ENCODE assay signal across 30 cellular contexts in the genomic region with DNA sequence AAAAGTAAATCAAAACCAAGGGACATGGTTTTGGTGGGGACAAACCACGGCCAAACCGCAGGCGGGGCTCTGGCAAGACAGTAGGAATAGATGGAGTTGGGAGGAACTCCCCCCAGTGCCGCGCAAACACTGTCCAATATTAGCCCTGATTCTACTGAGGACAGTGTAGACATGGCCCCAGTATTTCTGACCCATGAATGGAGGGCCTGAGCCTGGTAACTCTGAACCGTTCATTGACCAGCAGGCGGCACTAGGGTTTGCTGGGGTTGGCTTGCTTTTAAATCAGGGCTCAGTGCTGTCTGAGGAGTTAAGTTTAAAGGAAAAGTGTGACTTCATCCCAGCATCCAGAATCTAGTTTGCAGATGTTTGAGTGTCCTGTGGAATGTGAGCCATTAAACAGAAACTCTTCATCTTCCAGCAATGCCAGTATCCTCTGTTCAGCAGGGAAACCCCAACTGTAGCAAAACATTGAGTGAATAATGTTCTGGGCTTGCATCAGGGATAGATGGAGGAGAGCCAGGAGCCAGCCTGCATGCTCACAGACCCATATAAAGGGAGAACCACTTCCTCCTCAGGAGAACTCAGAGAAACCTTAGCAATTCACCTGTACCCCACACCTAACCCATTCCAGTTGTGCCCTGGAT.
DNase-seq lines count a peak whose midpoint lies in the region; ATAC-seq, FAIRE-seq and TF ChIP-seq lines count a peak whose summit lies in the region.
"Had no signal": no experiment of that assay in that cellular context is flagged by ENCODE, and none has a peak within 500 bp of the region (broad histone marks: within the 10 kb centered on the region; RNA-seq: fewer than 3 reads in every experiment).

No MANE protein-coding gene starts in this region.

- peak; percentile 33 for DNase-seq in AG08396 (ENCODE audit: low spot score)
- DNase-seq in H9, result no peak
- peak; percentile 20 for DNase-seq in astrocyte (ENCODE audit: low read depth)
- DNase-seq in kidney tubule cell (ENCODE audit: low spot score), result peak; percentile 60
- no peak for DNase-seq in trophoblast cell
- no peak for DNase-seq in stimulated activated CD8-positive, alpha-beta memory T cell treated with anti-CD3 and anti-CD28 coated beads, Interleukin-4, amount 100 ng/mL, for 48 hours
- no peak for DNase-seq in H7
- DNase-seq: activated CD4-positive, alpha-beta T cell treated with anti-CD3 and anti-CD28 coated beads, Interleukin-2, amount 10 ng/mL, durations not matched to agents 7 days and 5 days; activated naive CD4-positive, alpha-beta T cell treated with anti-CD3 and anti-CD28 coated beads, Interleukin-2, amount 10 ng/mL, durations not matched to agents 7 days and 5 days; activated T-cell treated with anti-CD3 and anti-CD28 coated beads, Interleukin-2, amount 50 U/mL, for 48 hours; aorta; CD4-positive, alpha-beta memory T cell; DMS 273 treated with DMSO at 0.1 percent for 48 hours; dorsolateral prefrontal cortex; foreskin melanocyte; GOT3; mesenchymal stem cell; NCI-H1694; NCI-H2171 treated with DMSO at 0.1 percent for 48 hours; NCI-H524 treated with DMSO at 0.1 percent for 48 hours; nucleus accumbens; stimulated activated CD4-positive, alpha-beta T cell treated with anti-CD3 and anti-CD28 coated beads, Interleukin-2, amount 100 ng/mL, for 24 hours; T-helper 2 cell had no signal

- H2BK15ac ChIP-seq in H9 (ENCODE audit: low read depth, low read length), result no peak overlapping the region

- H2BK12ac ChIP-seq in H9 (ENCODE audit: insufficient read length, low read depth, low read length) (no peak overlapping the region), trophoblast cell (ENCODE audit: low read length) (no peak overlapping the region)

- H3K27ac Mint-ChIP-seq in H9 (no peak overlapping the region), astrocyte (ENCODE audit: unreplicated experiment) (peak overlapping the region; percentile 19)
- H3K27ac Mint-ChIP-seq: activated CD4-positive, alpha-beta T cell treated with anti-CD3 and anti-CD28 coated beads, Interleukin-2, amount 10 ng/mL, durations not matched to agents 7 days and 5 days; activated naive CD4-positive, alpha-beta T cell treated with anti-CD3 and anti-CD28 coated beads, Interleukin-2, amount 10 ng/mL, durations not matched to agents 7 days and 5 days; CD4-positive, alpha-beta memory T cell had no signal

- H3K56ac ChIP-seq in H9 (ENCODE audit: insufficient read length, low read depth, low read length), result no peak overlapping the region

- no peaks in the 10 kb centered on the region for H3K36me3 ChIP-seq in astrocyte (ENCODE audit: insufficient read depth, low read length)
- no peaks in the 10 kb centered on the region for H3K36me3 ChIP-seq in trophoblast cell (ENCODE audit: control insufficient read depth in 1 of 2, insufficient read depth in 2 of 2, low read length in 2 of 2)
- no peaks in the 10 kb centered on the region for H3K36me3 ChIP-seq in H7 (replicated peaks; ENCODE audit: control insufficient read depth, insufficient read depth, low read length)

- no peaks in the 10 kb centered on the region for H3K36me3 Mint-ChIP-seq in H9 (ENCODE audit: insufficient read depth in 1 of 3, low read depth in 3 of 3)
- H3K36me3 Mint-ChIP-seq in astrocyte (ENCODE audit: low read depth, unreplicated experiment), result no peaks in the 10 kb centered on the region
- H3K36me3 Mint-ChIP-seq: activated naive CD4-positive, alpha-beta T cell treated with anti-CD3 and anti-CD28 coated beads, Interleukin-2, amount 10 ng/mL, durations not matched to agents 7 days and 5 days; CD4-positive, alpha-beta memory T cell had no signal

- H4K91ac ChIP-seq in H9 (ENCODE audit: insufficient read length, low read depth, low read length), result no peak overlapping the region
- no peak overlapping the region for H4K91ac ChIP-seq in trophoblast cell (ENCODE audit: low read depth, low read length)

- no peak overlapping the region for H2AK5ac ChIP-seq in H9 (ENCODE audit: insufficient read length, low read length)
- no peak overlapping the region for H2AK5ac ChIP-seq in trophoblast cell (ENCODE audit: low read length)

- H4K12ac ChIP-seq in trophoblast cell (ENCODE audit: low read depth, low read length), result no peak overlapping the region

- H3K79me1 ChIP-seq in H9 (ENCODE audit: insufficient read depth, low read depth, low read length, poor library complexity, severe bottlenecking) (no peaks in the 10 kb centered on the region), trophoblast cell (ENCODE audit: low read length) (no peaks in the 10 kb centered on the region)

- no peak overlapping the region for H3T11ph ChIP-seq in H9 (ENCODE audit: low read length)

- H3K4me3 ChIP-seq in astrocyte (ENCODE audit: insufficient read depth, low read depth, low read length), result no peak overlapping the region
- H3K4me3 ChIP-seq in trophoblast cell (ENCODE audit: low read depth, low read length), result no peak overlapping the region
- H3K4me3 ChIP-seq in H7 (ENCODE audit: insufficient read depth, low read depth, low read length), result no peak overlapping the region
- H3K4me3 ChIP-seq: dorsolateral prefrontal cortex, SK-N-MC, smooth muscle cell had no signal

- H3K4ac ChIP-seq in H9 (ENCODE audit: low read depth, low read length) (no peak overlapping the region), trophoblast cell (ENCODE audit: low read depth, low read length) (no peak overlapping the region)

- H3K4me3 Mint-ChIP-seq in H9, result no peak overlapping the region
- H3K4me3 Mint-ChIP-seq in astrocyte (ENCODE audit: unreplicated experiment), result no peak overlapping the region
- H3K4me3 Mint-ChIP-seq: activated CD4-positive, alpha-beta T cell treated with anti-CD3 and anti-CD28 coated beads, Interleukin-2, amount 10 ng/mL, durations not matched to agents 7 days and 5 days; activated naive CD4-positive, alpha-beta T cell treated with anti-CD3 and anti-CD28 coated beads, Interleukin-2, amount 10 ng/mL, durations not matched to agents 7 days and 5 days; CD4-positive, alpha-beta memory T cell; central memory CD8-positive, alpha-beta T cell had no signal

- no peak overlapping the region for H3K9ac ChIP-seq in H9 (ENCODE audit: extremely low read depth, insufficient read length, low read length)
- no peak overlapping the region for H3K9ac ChIP-seq in astrocyte (ENCODE audit: low read length)
- H3K9ac ChIP-seq in trophoblast cell (ENCODE audit: low read length), result no peak overlapping the region

- H3K4me2 ChIP-seq in H9 (ENCODE audit: insufficient read depth, insufficient read length, low read length) (no peak overlapping the region), astrocyte (ENCODE audit: low read length) (no peak overlapping the region), trophoblast cell (ENCODE audit: low read length) (no peak overlapping the region)
- H3K4me2 ChIP-seq: smooth muscle cell had no signal

- H4K20me1 ChIP-seq in H9 (ENCODE audit: control insufficient read depth, insufficient read depth, insufficient read length) (no peaks in the 10 kb centered on the region), astrocyte (ENCODE audit: insufficient read depth, low read length) (no peaks in the 10 kb centered on the region)

- H3K23ac ChIP-seq in H9 (ENCODE audit: insufficient read length, low read depth, low read length) (no peak overlapping the region), trophoblast cell (ENCODE audit: low read length) (no peak overlapping the region)

- H2AFZ ChIP-seq in H9 (ENCODE audit: low read length) (no peak overlapping the region), astrocyte (ENCODE audit: low read depth, low read length) (no peak overlapping the region), trophoblast cell (ENCODE audit: insufficient read depth, low read length, poor library complexity) (no peak overlapping the region)

- no peak overlapping the region for H2BK5ac ChIP-seq in H9 (ENCODE audit: insufficient read length, low read length)
- H2BK5ac ChIP-seq in trophoblast cell (ENCODE audit: low read depth, low read length, poor library complexity), result no peak overlapping the region

- no peaks in the 10 kb centered on the region for H3K4me1 ChIP-seq in H9 (ENCODE audit: insufficient read depth, low read length)
- H3K4me1 ChIP-seq in astrocyte (ENCODE audit: insufficient read depth, low read length), result no peaks in the 10 kb centered on the region
- H3K4me1 ChIP-seq in trophoblast cell (ENCODE audit: control insufficient read depth in 1 of 2, insufficient read depth in 2 of 2, low read length in 2 of 2), result peaks cover 0 to 4% of the 10 kb centered on the region in 2 experiments

- no peak overlapping the region for H4K5ac ChIP-seq in H9 (ENCODE audit: insufficient read length, low read depth, low read length)

- no peaks in the 10 kb centered on the region for H3K27me3 ChIP-seq in H9 (ENCODE audit: insufficient read depth, low read length)
- peaks cover 7% of the 10 kb centered on the region for H3K27me3 ChIP-seq in astrocyte (ENCODE audit: insufficient read depth, low read length)
- no peaks in the 10 kb centered on the region for H3K27me3 ChIP-seq in trophoblast cell (ENCODE audit: insufficient read depth, low read length)
- no peaks in the 10 kb centered on the region for H3K27me3 ChIP-seq in H7 (ENCODE audit: control insufficient read depth, insufficient read depth, low read length)

- H3K27me3 Mint-ChIP-seq in H9 (ENCODE audit: low read depth) (peaks cover 1% of the 10 kb centered on the region), astrocyte (ENCODE audit: low read depth, unreplicated experiment) (peaks cover 7% of the 10 kb centered on the region)

- no peak overlapping the region for H3K18ac ChIP-seq in H9 (ENCODE audit: insufficient read length, low read depth, low read length)
- H3K18ac ChIP-seq in trophoblast cell (ENCODE audit: low read length), result no peak overlapping the region

- H2BK20ac ChIP-seq in H9 (ENCODE audit: low read depth, low read length, poor library complexity, severe bottlenecking), result no peak overlapping the region

- no peak overlapping the region for H3K14ac ChIP-seq in H9 (ENCODE audit: insufficient read depth, low read length)
- H3K14ac ChIP-seq in trophoblast cell (ENCODE audit: low read length), result no peak overlapping the region

- TF ChIP-seq CTCF in H9 (conservative IDR thresholded peaks at IDR 0.05) (peak; percentile 29; the same call in 2 of the 3 replicates), astrocyte (IDR thresholded peaks at IDR 0.05; ENCODE audit: insufficient read depth, low read depth, low read length) (no peak)

- H2BK120ac ChIP-seq in H9 (ENCODE audit: low read depth, low read length, poor library complexity, severe bottlenecking), result no peak overlapping the region
- H2BK120ac ChIP-seq in trophoblast cell (ENCODE audit: insufficient read depth, low read length, poor library complexity), result no peak overlapping the region

- H3K9me3 ChIP-seq in H9 (ENCODE audit: control insufficient read depth, low read depth, low read length), result no peaks in the 10 kb centered on the region
- H3K9me3 ChIP-seq in astrocyte (ENCODE audit: insufficient read depth, low read depth, low read length), result no peaks in the 10 kb centered on the region
- no peaks in the 10 kb centered on the region for H3K9me3 ChIP-seq in trophoblast cell (ENCODE audit: insufficient read depth, low read depth, low read length)

- FAIRE-seq in astrocyte (lab: Jason Lieb, UNC), result no peak
- FAIRE-seq: RCC 7860 had no signal

- WGBS in H9 (ENCODE audit: extremely low coverage, insufficient read length, low lambda C conversion rate), result no CpG with 5 or more reads among the region's 7 CpGs
- WGBS in trophoblast cell (ENCODE audit: extremely low coverage, insufficient coverage, insufficient read length), result no CpG with 5 or more reads among the region's 7 CpGs

- no peak overlapping the region for H4K8ac ChIP-seq in H9 (replicated peaks; ENCODE audit: insufficient read length, low read depth, low read length)
- H4K8ac ChIP-seq in trophoblast cell (ENCODE audit: low read depth, low read length), result no peak overlapping the region

- no peaks in the 10 kb centered on the region for H3K23me2 ChIP-seq in H9 (ENCODE audit: insufficient read length, low read depth, low read length, poor library complexity, severe bottlenecking)

- H3K4me1 Mint-ChIP-seq in H9 (no peaks in the 10 kb centered on the region), astrocyte (ENCODE audit: low read depth, unreplicated experiment) (peaks cover 3% of the 10 kb centered on the region)
- H3K4me1 Mint-ChIP-seq: CD4-positive, alpha-beta memory T cell; central memory CD8-positive, alpha-beta T cell had no signal

- H3K9me3 Mint-ChIP-seq in H9 (no peaks in the 10 kb centered on the region; a peak in 1 of 5 replicates), astrocyte (ENCODE audit: unreplicated experiment) (no peaks in the 10 kb centered on the region)
- H3K9me3 Mint-ChIP-seq: activated CD4-positive, alpha-beta T cell treated with anti-CD3 and anti-CD28 coated beads, Interleukin-2, amount 10 ng/mL, durations not matched to agents 7 days and 5 days; activated naive CD4-positive, alpha-beta T cell treated with anti-CD3 and anti-CD28 coated beads, Interleukin-2, amount 10 ng/mL, durations not matched to agents 7 days and 5 days; CD4-positive, alpha-beta memory T cell; central memory CD8-positive, alpha-beta T cell had no signal

- H3K27ac ChIP-seq in H9 (ENCODE audit: insufficient read length, low read depth, low read length), result no peak overlapping the region
- no peak overlapping the region for H3K27ac ChIP-seq in astrocyte (ENCODE audit: low read depth, low read length)
- no peak overlapping the region for H3K27ac ChIP-seq in trophoblast cell (ENCODE audit: low read depth, low read length)
- H3K27ac ChIP-seq: dorsolateral prefrontal cortex, HL-60, SK-N-MC had no signal

- no peaks in the 10 kb centered on the region for H3K79me2 ChIP-seq in H9 (ENCODE audit: insufficient read depth, low read length)
- no peaks in the 10 kb centered on the region for H3K79me2 ChIP-seq in astrocyte (ENCODE audit: insufficient read depth, low read length)
- no peaks in the 10 kb centered on the region for H3K79me2 ChIP-seq in trophoblast cell (ENCODE audit: control insufficient read depth, insufficient read depth, low read length, poor library complexity)

- ATAC-seq in HG03097 (IDR thresholded peaks at IDR 0.05; ENCODE audit: low FRiP score, unreplicated experiment), result no peak
- ATAC-seq: left lobe of liver had no signal

Comparison
In these comparisons a context has a peak if more than half of its experiments do, and no peak if none do; other contexts are left out.
1. DNase-seq: peak in AG08396 (single experiment), astrocyte (single experiment) and kidney tubule cell (single experiment); none in H9 (single experiment), trophoblast cell (0 of 2), stimulated activated CD8-positive, alpha-beta memory T cell treated with anti-CD3 and anti-CD28 coated beads, Interleukin-4, amount 100 ng/mL, for 48 hours (single experiment) and H7 (single experiment).